Comparison of ENCODE assay signal across 11 cellular contexts in genomic region chr19:3509566-3509989, GRCh38. TPM values are rescaled to one million over a fixed set of nuclear protein-coding genes. Genes with fewer than 3 reads are reported as not detected.
DNase-seq lines count a peak whose midpoint lies in the region; ATAC-seq, FAIRE-seq and TF ChIP-seq lines count a peak whose summit lies in the region.
"Had no signal": no experiment of that assay in that cellular context is flagged by ENCODE, and none has a peak within 500 bp of the region (broad histone marks: within the 10 kb centered on the region; RNA-seq: fewer than 3 reads in every experiment).

No MANE protein-coding gene starts in this region.

- no peaks in the 10 kb centered on the region for H3K27me3 Mint-ChIP-seq in CD4-positive, alpha-beta memory T cell
- H3K27me3 Mint-ChIP-seq in nephron progenitor cell (ENCODE audit: low read depth, poor library complexity), result peaks cover 3% of the 10 kb centered on the region

- intact Hi-C loops in CD4-positive, alpha-beta memory T cell (cut with micrococcal nuclease), result loop anchor here (5.0 kb wide), 1 partner anchor 63 kb away; the partner anchor contains the start of gene HMG20B
- intact Hi-C loops in K562 (cut with micrococcal nuclease), result no loop called here

- H3K36me3 Mint-ChIP-seq in CD4-positive, alpha-beta memory T cell, result peaks cover 6 to 29% of the 10 kb centered on the region in 2 donors
- H3K36me3 Mint-ChIP-seq in nephron progenitor cell (ENCODE audit: low read depth), result peaks cover 13% of the 10 kb centered on the region

- no peak for TF ChIP-seq EP300 in K562 (IDR thresholded peaks at IDR 0.05; ENCODE audit: low read length)

- H3K9ac ChIP-seq in NT2/D1 (ENCODE audit: insufficient read length, low read depth), result peak overlapping the region; percentile 44
- peak overlapping the region in 1 of 2 experiments; percentile 53; a peak in 2 of 4 replicates for H3K9ac ChIP-seq in K562 (ENCODE audit: insufficient read depth in 1 of 2, low read depth in 2 of 2, low read length in 2 of 2)

- CTCF ChIA-PET in CD4-positive, alpha-beta memory T cell (lab: Charles Lee; ENCODE audit: partially characterized antibody), result no interaction called here
- CTCF ChIA-PET in K562 (lab: Yijun Ruan, JAX; ENCODE audit: low intra/inter-chr PET ratio), result no interaction called here

- POLR2A ChIA-PET in CD4-positive, alpha-beta memory T cell (lab: Charles Lee; ENCODE audit: partially characterized antibody), result no interaction called here
- POLR2A ChIA-PET in K562 (lab: Yijun Ruan, JAX), result interaction anchor here (1.4 kb wide), 1 partner anchor 11 kb away, joined by 4 read pairs; no protein-coding TSS in a partner anchor

- no peak overlapping the region for H3K4me2 ChIP-seq in K562 (ENCODE audit: insufficient read depth, low read length)

- 76% methylated on average over 15 of the region's 15 CpGs for WGBS in K562 (ENCODE audit: insufficient coverage, low coverage, missing lambda C conversion rate)

- no TSS peak for BruUV-seq in K562 (replicated peaks; lab: Mats Ljungman, UMichigan)

- no peak overlapping the region for H3K4me3 ChIP-seq in CD4-positive, alpha-beta memory T cell (ENCODE audit: low read length in 2 of 2)
- H3K4me3 ChIP-seq in NT2/D1 (ENCODE audit: insufficient read length, low read depth) (no peak overlapping the region), K562 (no peak overlapping the region)
- H3K4me3 ChIP-seq: right atrium auricular region, tibial artery had no signal

- no peak for TF ChIP-seq POLR2A in K562 (conservative IDR thresholded peaks at IDR 0.05)

- H3K27ac Mint-ChIP-seq in CD4-positive, alpha-beta memory T cell, result peak overlapping the region in 4 of 7 donors; percentile 32 to 86 (median 63)
- H3K27ac Mint-ChIP-seq in nephron progenitor cell, result peak overlapping the region; percentile 39

- H3K4me1 Mint-ChIP-seq in CD4-positive, alpha-beta memory T cell, result peaks cover 36 to 83% (median 61%) of the 10 kb centered on the region in 4 donors
- H3K4me1 Mint-ChIP-seq in nephron progenitor cell, result peaks cover 74% of the 10 kb centered on the region

- H4K20me1 ChIP-seq in K562 (replicated peaks; ENCODE audit: control insufficient read depth, insufficient read depth, low read length), result peaks cover 58% of the 10 kb centered on the region

- TF ChIP-seq RAD21 in K562 (CRISPR knock-in tag; conservative IDR thresholded peaks at IDR 0.05 in 1 of 2, IDR thresholded peaks at IDR 0.05 in 1 of 2), result no peak

- H3K27ac ChIP-seq in CD4-positive, alpha-beta memory T cell (ENCODE audit: low read depth, low read length), result no peak overlapping the region
- H3K27ac ChIP-seq in K562 (ENCODE audit: extremely low read depth, low read depth, low read length), result peak overlapping the region; percentile 30; the same call in 1 of the 3 replicates
- H3K27ac ChIP-seq: right atrium auricular region, tibial artery had no signal

- FAIRE-seq in K562 (lab: Jason Lieb, UNC), result no peak

- peaks cover 86% of the 10 kb centered on the region for H3K79me2 ChIP-seq in K562 (ENCODE audit: control insufficient read depth, insufficient read depth, low read length)

- peak overlapping the region; percentile 48 to 81 (median 64) for H3K4me3 Mint-ChIP-seq in CD4-positive, alpha-beta memory T cell
- peak overlapping the region; percentile 64 for H3K4me3 Mint-ChIP-seq in nephron progenitor cell

- DNase-seq in CD4-positive, alpha-beta memory T cell, result no peak
- no peak for DNase-seq in NT2/D1 (ENCODE audit: low read depth, low spot score)
- peak in 1 of 4 experiments; percentile 27 for DNase-seq in K562 (ENCODE audit: extremely low read depth in 1 of 4, low spot score in 3 of 4)
- DNase-seq in nephron progenitor cell, result no peak
- DNase-seq in NCI-H146 treated with DMSO at 0.1 percent for 48 hours (lab: John Stamatoyannopoulos, UW; ENCODE audit: unreplicated experiment), result no peak
- DNase-seq in NCI-H2227 (lab: John Stamatoyannopoulos, UW; ENCODE audit: unreplicated experiment), result no peak
- DNase-seq: KBM-7, tibial artery had no signal

- no peaks in the 10 kb centered on the region for H3K27me3 ChIP-seq in CD4-positive, alpha-beta memory T cell (ENCODE audit: insufficient read depth, low read length)
- H3K27me3 ChIP-seq in NT2/D1 (ENCODE audit: insufficient read depth, insufficient read length) (no peaks in the 10 kb centered on the region), K562 (ENCODE audit: control insufficient read depth in 2 of 2, insufficient read depth in 2 of 2, low read length in 2 of 2) (no peaks in the 10 kb centered on the region)
- H3K27me3 ChIP-seq: right atrium auricular region, tibial artery had no signal

- H2AFZ ChIP-seq in K562 (ENCODE audit: low read depth, low read length), result no peak overlapping the region

- no peak for TF ChIP-seq CTCF in K562 (IDR thresholded peaks at IDR 0.05 in 2 of 3, conservative IDR thresholded peaks at IDR 0.05 in 1 of 3; ENCODE audit: insufficient read depth in 2 of 3, low read depth in 1 of 3, low read length in 3 of 3)
- TF ChIP-seq CTCF in nephron progenitor cell (IDR thresholded peaks at IDR 0.05), result no peak

- in situ Hi-C loops in K562 (cut with MboI), result no loop called here

- H3K9me3 ChIP-seq in CD4-positive, alpha-beta memory T cell (ENCODE audit: control insufficient read depth in 1 of 2, low read length in 2 of 2), result no peaks in the 10 kb centered on the region
- H3K9me3 ChIP-seq in NT2/D1 (ENCODE audit: insufficient read depth, low read length), result no peaks in the 10 kb centered on the region
- H3K9me3 ChIP-seq in K562 (replicated peaks; ENCODE audit: control insufficient read depth, insufficient read depth, low read depth, low read length), result no peaks in the 10 kb centered on the region
- H3K9me3 ChIP-seq: right atrium auricular region, tibial artery had no signal

- H3K4me1 ChIP-seq in CD4-positive, alpha-beta memory T cell (ENCODE audit: insufficient read depth, low read length), result peaks cover 52% of the 10 kb centered on the region
- peaks cover 27% of the 10 kb centered on the region for H3K4me1 ChIP-seq in NT2/D1 (ENCODE audit: insufficient read depth, insufficient read length)
- peaks cover 15 to 88% of the 10 kb centered on the region in 2 experiments; a peak in 4 of 5 replicates for H3K4me1 ChIP-seq in K562 (replicated peaks in 1 of 2; ENCODE audit: control insufficient read depth in 2 of 2, insufficient read depth in 2 of 2, low read length in 2 of 2)

- H3K36me3 ChIP-seq in CD4-positive, alpha-beta memory T cell (ENCODE audit: insufficient read depth, low read length), result peaks cover 8% of the 10 kb centered on the region
- H3K36me3 ChIP-seq in NT2/D1 (ENCODE audit: insufficient read depth, insufficient read length, low read length) (peaks cover 64% of the 10 kb centered on the region), K562 (ENCODE audit: control insufficient read depth, insufficient read depth, low read length) (peaks cover 38% of the 10 kb centered on the region; the same call in 2 of the 3 replicates)
- H3K36me3 ChIP-seq: right atrium auricular region had no signal

- peaks cover 14% of the 10 kb centered on the region for H3K9me1 ChIP-seq in K562 (ENCODE audit: control insufficient read depth, insufficient read depth, low read length)

- H3K9me3 Mint-ChIP-seq in CD4-positive, alpha-beta memory T cell, result peaks cover 0 to 2% (median 0%) of the 10 kb centered on the region in 8 donors
- no peaks in the 10 kb centered on the region for H3K9me3 Mint-ChIP-seq in nephron progenitor cell

- no peak for ATAC-seq in K562
- no peak for ATAC-seq in GM19023 (IDR thresholded peaks at IDR 0.05; ENCODE audit: unreplicated experiment)
- ATAC-seq in HG02798 (IDR thresholded peaks at IDR 0.05; ENCODE audit: poor library complexity, unreplicated experiment), result no peak

RNA-seq across cellular contexts. Expression of gene FZR1, which starts 3.5 kb away (rescaled TPM):
- 10 to 100 TPM; 73.3 to 73.7 TPM for total RNA-seq in CD4-positive, alpha-beta memory T cell
- polyA plus RNA-seq in CD4-positive, alpha-beta memory T cell, result 10 to 100 TPM in 1 of 2 donors, 1 to 10 TPM in 1; 7.1 to 16.0 TPM
- 50.6 and 186 TPM in 2 replicates for total RNA-seq in K562 (2011; cell fraction: chromatin; rRNA removed; ENCODE audit: low replicate concordance)
- total RNA-seq in K562 (2011; cell fraction: nucleolus; rRNA removed), result 95.1 and 105 TPM in 2 replicates
- total RNA-seq in K562 (2011; cell fraction: nucleoplasm; rRNA removed), result 50.0 and 65.9 TPM in 2 replicates
- 24.1 and 42.2 TPM in 2 replicates for total RNA-seq in K562 (2014; rRNA removed)
- 5.0 and 5.7 TPM in 2 replicates for total RNA-seq in K562 (2014; rRNA removed; fragmentation: Illumina TruSeq; extraction: Trizol)
- 18.0 and 22.3 TPM in 2 replicates for total RNA-seq in K562 (2015; rRNA removed; fragmentation: Illumina TruSeq; extraction: Trizol)
- 45.4 and 48.0 TPM in 2 replicates for total RNA-seq in K562 (2021)
- polyA plus RNA-seq in K562 (2011; rRNA removed), result 22.2 and 37.4 TPM in 2 replicates
- polyA plus RNA-seq in K562 (2011; cell fraction: cytosol; rRNA removed), result 18.2 and 33.8 TPM in 2 replicates
- 112 and 152 TPM in 2 replicates for polyA plus RNA-seq in K562 (2011; cell fraction: nucleus; rRNA removed)
- 39.8 and 40.4 TPM in 2 replicates for polyA plus RNA-seq in K562 (2012)
- polyA plus RNA-seq in K562 (2014; fragmentation: Illumina TruSeq; extraction: Trizol), result 21.6 and 40.6 TPM in 2 replicates
- under 1 TPM; 0.18 to 0.28 TPM for polyA plus RNA-seq in K562 (2014; fragmentation: Nextera tagmentation; extraction: Ambion mirVana)
- polyA plus RNA-seq in K562 (2014; rRNA removed), result 23.6 and 30.6 TPM in 2 replicates
- polyA minus RNA-seq in K562 (2011; rRNA and poly(A)+ RNA removed), result 6.9 and 8.2 TPM in 2 replicates
- polyA minus RNA-seq in K562 (2011; cell fraction: cytosol; rRNA and poly(A)+ RNA removed), result 32.1 and 44.7 TPM in 2 replicates
- polyA minus RNA-seq in K562 (2011; cell fraction: nucleus; rRNA and poly(A)+ RNA removed), result 18.8 and 33.2 TPM in 2 replicates

RNA-seq across cellular contexts. Expression of gene DOHH, which starts 9.1 kb away (rescaled TPM):
- 1 to 10 TPM; 8.3 TPM for total RNA-seq in CD4-positive, alpha-beta memory T cell
- 10 to 100 TPM in 1 of 2 donors, 1 to 10 TPM in 1; 3.1 to 13.0 TPM for polyA plus RNA-seq in CD4-positive, alpha-beta memory T cell
- 1.7 and 7.3 TPM in 2 replicates for total RNA-seq in K562 (2011; cell fraction: chromatin; rRNA removed; ENCODE audit: low replicate concordance)
- total RNA-seq in K562 (2011; cell fraction: nucleolus; rRNA removed), result 15.4 and 16.5 TPM in 2 replicates
- 6.7 and 6.9 TPM in 2 replicates for total RNA-seq in K562 (2011; cell fraction: nucleoplasm; rRNA removed)
- total RNA-seq in K562 (2014; rRNA removed), result 47.2 and 58.7 TPM in 2 replicates
- 1.1 and 1.8 TPM in 2 replicates for total RNA-seq in K562 (2014; rRNA removed; fragmentation: Illumina TruSeq; extraction: Trizol)
- total RNA-seq in K562 (2015; rRNA removed; fragmentation: Illumina TruSeq; extraction: Trizol), result 10.4 and 10.6 TPM in 2 replicates
- 21.4 and 31.0 TPM in 2 replicates for total RNA-seq in K562 (2021)
- polyA plus RNA-seq in K562 (2011; rRNA removed), result 5.1 and 6.3 TPM in 2 replicates
- 7.6 and 28.6 TPM in 2 replicates for polyA plus RNA-seq in K562 (2011; cell fraction: cytosol; rRNA removed)
- polyA plus RNA-seq in K562 (2011; cell fraction: nucleus; rRNA removed), result 4.8 and 12.7 TPM in 2 replicates
- polyA plus RNA-seq in K562 (2012), result 15.9 and 28.3 TPM in 2 replicates
- 1.2 and 8.2 TPM in 2 replicates for polyA plus RNA-seq in K562 (2014; fragmentation: Illumina TruSeq; extraction: Trizol)
- polyA plus RNA-seq in K562 (2014; fragmentation: Nextera tagmentation; extraction: Ambion mirVana), result under 1 TPM; 0.14 to 0.15 TPM
- 31.2 and 32.8 TPM in 2 replicates for polyA plus RNA-seq in K562 (2014; rRNA removed)
- polyA minus RNA-seq in K562 (2011; rRNA and poly(A)+ RNA removed), result 1.1 and 2.0 TPM in 2 replicates
- 10.9 and 15.2 TPM in 2 replicates for polyA minus RNA-seq in K562 (2011; cell fraction: cytosol; rRNA and poly(A)+ RNA removed)
- polyA minus RNA-seq in K562 (2011; cell fraction: nucleus; rRNA and poly(A)+ RNA removed), result 5.5 and 6.3 TPM in 2 replicates

RNA-seq across cellular contexts. Expression of gene SMIM44, which starts 26.3 kb away (rescaled TPM):
- total RNA-seq in CD4-positive, alpha-beta memory T cell, result not detected
- not detected for polyA plus RNA-seq in CD4-positive, alpha-beta memory T cell
- not detected in 2 replicates for total RNA-seq in K562 (2011; cell fraction: chromatin; rRNA removed; ENCODE audit: low replicate concordance)
- not detected in 2 replicates for total RNA-seq in K562 (2011; cell fraction: nucleolus; rRNA removed)
- total RNA-seq in K562 (2011; cell fraction: nucleoplasm; rRNA removed), result not detected in 2 replicates
- total RNA-seq in K562 (2014; rRNA removed) (not detected in 2 replicates), K562 (2014; rRNA removed; fragmentation: Illumina TruSeq; extraction: Trizol) (not detected in 2 replicates), K562 (2015; rRNA removed; fragmentation: Illumina TruSeq; extraction: Trizol) (not detected in 2 replicates), K562 (2021) (not detected in 2 replicates)
- polyA plus RNA-seq in K562 (2011; rRNA removed) (not detected in 2 replicates), K562 (2014; fragmentation: Illumina TruSeq; extraction: Trizol) (not detected in 2 replicates), K562 (2014; fragmentation: Nextera tagmentation; extraction: Ambion mirVana) (not detected), K562 (2014; rRNA removed) (not detected in 2 replicates)
- polyA plus RNA-seq in K562 (2011; cell fraction: cytosol; rRNA removed), result not detected in 2 replicates
- polyA plus RNA-seq in K562 (2011; cell fraction: nucleus; rRNA removed), result not detected in 2 replicates
- polyA plus RNA-seq in K562 (2012), result not detected in 2 replicates
- not detected in 2 replicates for polyA minus RNA-seq in K562 (2011; rRNA and poly(A)+ RNA removed)
- not detected in 2 replicates for polyA minus RNA-seq in K562 (2011; cell fraction: cytosol; rRNA and poly(A)+ RNA removed)
- not detected in 2 replicates for polyA minus RNA-seq in K562 (2011; cell fraction: nucleus; rRNA and poly(A)+ RNA removed)
- total RNA-seq: right atrium auricular region had no signal

RNA-seq across cellular contexts. Expression of gene SMIM24, which starts 29.3 kb away (rescaled TPM):
- not detected for total RNA-seq in CD4-positive, alpha-beta memory T cell
- polyA plus RNA-seq in CD4-positive, alpha-beta memory T cell, result not detected
- 2.1 and 3.1 TPM in 2 replicates for total RNA-seq in K562 (2011; cell fraction: chromatin; rRNA removed; ENCODE audit: low replicate concordance)
- total RNA-seq in K562 (2011; cell fraction: nucleolus; rRNA removed), result 3.2 and 3.8 TPM in 2 replicates
- 3.5 and 8.2 TPM in 2 replicates for total RNA-seq in K562 (2011; cell fraction: nucleoplasm; rRNA removed)
- total RNA-seq in K562 (2014; rRNA removed) (0.45 and 1.2 TPM in 2 replicates), K562 (2014; rRNA removed; fragmentation: Illumina TruSeq; extraction: Trizol) (0.73 and 1.1 TPM in 2 replicates), K562 (2015; rRNA removed; fragmentation: Illumina TruSeq; extraction: Trizol) (not detected in 2 replicates), K562 (2021) (1.1 and 1.4 TPM in 2 replicates)
- polyA plus RNA-seq in K562 (2011; rRNA removed) (12.3 and 12.9 TPM in 2 replicates), K562 (2014; fragmentation: Illumina TruSeq; extraction: Trizol) (2.9 and 3.0 TPM in 2 replicates), K562 (2014; fragmentation: Nextera tagmentation; extraction: Ambion mirVana) (1 to 10 TPM in 1 of 2 experiments, under 1 TPM in 1; 0.86 to 1.8 TPM), K562 (2014; rRNA removed) (0.77 and 1.6 TPM in 2 replicates)
- polyA plus RNA-seq in K562 (2011; cell fraction: cytosol; rRNA removed), result 9.2 and 18.1 TPM in 2 replicates
- 3.3 and 7.5 TPM in 2 replicates for polyA plus RNA-seq in K562 (2011; cell fraction: nucleus; rRNA removed)
- polyA plus RNA-seq in K562 (2012), result 2.3 and 5.3 TPM in 2 replicates
- polyA minus RNA-seq in K562 (2011; rRNA and poly(A)+ RNA removed), result 3.8 and 4.3 TPM in 2 replicates
- 2.2 and 5.2 TPM in 2 replicates for polyA minus RNA-seq in K562 (2011; cell fraction: cytosol; rRNA and poly(A)+ RNA removed)
- 1.7 TPM in 1 of 2 replicates, not detected in the other for polyA minus RNA-seq in K562 (2011; cell fraction: nucleus; rRNA and poly(A)+ RNA removed)
- total RNA-seq: right atrium auricular region had no signal

RNA-seq across cellular contexts. Expression of gene TEKTIP1, which starts 29.4 kb away (rescaled TPM):
- 10 to 100 TPM in 1 of 2 experiments, 1 to 10 TPM in 1; 8.1 to 10.6 TPM for total RNA-seq in CD4-positive, alpha-beta memory T cell
- polyA plus RNA-seq in CD4-positive, alpha-beta memory T cell, result under 1 TPM in 1 of 2 donors, not detected in 1; 0.55 TPM
- not detected in 2 replicates for total RNA-seq in K562 (2011; cell fraction: chromatin; rRNA removed; ENCODE audit: low replicate concordance)
- not detected in 2 replicates for total RNA-seq in K562 (2011; cell fraction: nucleolus; rRNA removed)
- total RNA-seq in K562 (2011; cell fraction: nucleoplasm; rRNA removed), result not detected in 2 replicates
- not detected in 2 replicates for total RNA-seq in K562 (2014; rRNA removed)
- not detected in 2 replicates for total RNA-seq in K562 (2014; rRNA removed; fragmentation: Illumina TruSeq; extraction: Trizol)
- 0.26 TPM in 1 of 2 replicates, not detected in the other for total RNA-seq in K562 (2015; rRNA removed; fragmentation: Illumina TruSeq; extraction: Trizol)
- total RNA-seq in K562 (2021), result 0.29 and 0.66 TPM in 2 replicates
- polyA plus RNA-seq in K562 (2011; rRNA removed), result not detected in 2 replicates
- not detected in 2 replicates for polyA plus RNA-seq in K562 (2011; cell fraction: cytosol; rRNA removed)
- polyA plus RNA-seq in K562 (2011; cell fraction: nucleus; rRNA removed), result 0.53 TPM in 1 of 2 replicates, not detected in the other
- polyA plus RNA-seq in K562 (2012), result 0.44 and 0.68 TPM in 2 replicates
- polyA plus RNA-seq in K562 (2014; fragmentation: Illumina TruSeq; extraction: Trizol), result not detected in 2 replicates
- polyA plus RNA-seq in K562 (2014; fragmentation: Nextera tagmentation; extraction: Ambion mirVana), result not detected
- polyA plus RNA-seq in K562 (2014; rRNA removed), result not detected in 2 replicates
- not detected in 2 replicates for polyA minus RNA-seq in K562 (2011; rRNA and poly(A)+ RNA removed)
- not detected in 2 replicates for polyA minus RNA-seq in K562 (2011; cell fraction: cytosol; rRNA and poly(A)+ RNA removed)
- polyA minus RNA-seq in K562 (2011; cell fraction: nucleus; rRNA and poly(A)+ RNA removed), result not detected in 2 replicates
- total RNA-seq: right atrium auricular region had no signal
